ENCODE assay signal across 1 cellular context in the genomic region with DNA sequence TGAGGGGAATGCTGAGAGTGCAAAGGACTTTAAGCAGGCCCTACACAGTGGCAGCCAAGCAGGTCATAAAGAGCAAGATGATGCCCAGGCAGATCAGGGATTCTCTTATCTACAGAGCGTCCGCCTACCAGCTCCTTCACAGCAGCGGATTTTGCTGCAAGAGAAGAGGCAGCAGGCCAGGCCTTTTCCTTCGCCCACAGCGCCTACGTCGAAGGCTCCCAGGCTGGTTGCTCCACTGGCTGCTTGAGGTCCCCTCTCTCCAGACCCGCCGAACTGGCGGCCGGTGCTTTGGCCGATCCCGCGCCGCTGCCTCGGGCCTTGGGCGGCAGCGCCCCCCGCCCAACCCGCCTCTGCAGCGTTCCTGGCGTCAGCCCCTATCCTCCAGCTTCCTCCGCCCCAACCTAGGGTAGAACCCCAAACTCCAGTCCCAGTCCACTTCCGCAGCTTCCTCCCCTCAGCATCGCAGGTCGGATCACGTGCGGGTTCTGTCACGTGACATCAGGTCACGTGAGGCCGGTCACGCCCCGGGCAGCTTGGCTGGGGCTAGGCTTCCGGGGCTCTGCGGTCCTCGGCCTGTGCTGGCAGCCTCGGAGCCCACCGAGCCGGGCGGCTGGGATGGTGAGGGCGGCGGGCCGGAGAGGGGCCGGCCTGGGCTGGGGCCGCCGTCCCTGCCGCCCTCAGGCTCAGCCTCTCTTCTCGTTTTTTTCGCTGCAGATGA.
A peak's percentile ranks its signal among the peaks of the same experiment; 100 is the strongest.
TF ChIP-seq lines count a peak whose summit lies in the region.
"Not testable (repeated sequence)": the region's sequence is repeated elsewhere in the genome, so short reads cannot be mapped to it uniquely, and the experiment has no call there.

A gene with protein sequence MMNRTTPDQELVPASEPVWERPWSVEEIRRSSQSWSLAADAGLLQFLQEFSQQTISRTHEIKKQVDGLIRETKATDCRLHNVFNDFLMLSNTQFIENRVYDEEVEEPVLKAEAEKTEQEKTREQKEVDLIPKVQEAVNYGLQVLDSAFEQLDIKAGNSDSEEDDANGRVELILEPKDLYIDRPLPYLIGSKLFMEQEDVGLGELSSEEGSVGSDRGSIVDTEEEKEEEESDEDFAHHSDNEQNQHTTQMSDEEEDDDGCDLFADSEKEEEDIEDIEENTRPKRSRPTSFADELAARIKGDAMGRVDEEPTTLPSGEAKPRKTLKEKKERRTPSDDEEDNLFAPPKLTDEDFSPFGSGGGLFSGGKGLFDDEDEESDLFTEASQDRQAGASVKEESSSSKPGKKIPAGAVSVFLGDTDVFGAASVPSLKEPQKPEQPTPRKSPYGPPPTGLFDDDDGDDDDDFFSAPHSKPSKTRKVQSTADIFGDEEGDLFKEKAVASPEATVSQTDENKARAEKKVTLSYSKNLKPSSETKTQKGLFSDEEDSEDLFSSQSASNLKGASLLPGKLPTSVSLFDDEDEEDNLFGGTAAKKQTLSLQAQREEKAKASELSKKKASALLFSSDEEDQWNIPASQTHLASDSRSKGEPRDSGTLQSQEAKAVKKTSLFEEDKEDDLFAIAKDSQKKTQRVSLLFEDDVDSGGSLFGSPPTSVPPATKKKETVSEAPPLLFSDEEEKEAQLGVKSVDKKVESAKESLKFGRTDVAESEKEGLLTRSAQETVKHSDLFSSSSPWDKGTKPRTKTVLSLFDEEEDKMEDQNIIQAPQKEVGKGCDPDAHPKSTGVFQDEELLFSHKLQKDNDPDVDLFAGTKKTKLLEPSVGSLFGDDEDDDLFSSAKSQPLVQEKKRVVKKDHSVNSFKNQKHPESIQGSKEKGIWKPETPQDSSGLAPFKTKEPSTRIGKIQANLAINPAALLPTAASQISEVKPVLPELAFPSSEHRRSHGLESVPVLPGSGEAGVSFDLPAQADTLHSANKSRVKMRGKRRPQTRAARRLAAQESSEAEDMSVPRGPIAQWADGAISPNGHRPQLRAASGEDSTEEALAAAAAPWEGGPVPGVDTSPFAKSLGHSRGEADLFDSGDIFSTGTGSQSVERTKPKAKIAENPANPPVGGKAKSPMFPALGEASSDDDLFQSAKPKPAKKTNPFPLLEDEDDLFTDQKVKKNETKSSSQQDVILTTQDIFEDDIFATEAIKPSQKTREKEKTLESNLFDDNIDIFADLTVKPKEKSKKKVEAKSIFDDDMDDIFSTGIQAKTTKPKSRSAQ (N-terminal part only) (plus strand): TSS at position 564 of the 718 bp plus-strand sequence. CDS start 52 bp downstream, at position 616.

TF ChIP-seq in HepG2, 621 proteins besides CTCF, POLR2A, EP300 and RAD21 (continued from another document and continues in another):
- TF ChIP-seq, protein P1, sequence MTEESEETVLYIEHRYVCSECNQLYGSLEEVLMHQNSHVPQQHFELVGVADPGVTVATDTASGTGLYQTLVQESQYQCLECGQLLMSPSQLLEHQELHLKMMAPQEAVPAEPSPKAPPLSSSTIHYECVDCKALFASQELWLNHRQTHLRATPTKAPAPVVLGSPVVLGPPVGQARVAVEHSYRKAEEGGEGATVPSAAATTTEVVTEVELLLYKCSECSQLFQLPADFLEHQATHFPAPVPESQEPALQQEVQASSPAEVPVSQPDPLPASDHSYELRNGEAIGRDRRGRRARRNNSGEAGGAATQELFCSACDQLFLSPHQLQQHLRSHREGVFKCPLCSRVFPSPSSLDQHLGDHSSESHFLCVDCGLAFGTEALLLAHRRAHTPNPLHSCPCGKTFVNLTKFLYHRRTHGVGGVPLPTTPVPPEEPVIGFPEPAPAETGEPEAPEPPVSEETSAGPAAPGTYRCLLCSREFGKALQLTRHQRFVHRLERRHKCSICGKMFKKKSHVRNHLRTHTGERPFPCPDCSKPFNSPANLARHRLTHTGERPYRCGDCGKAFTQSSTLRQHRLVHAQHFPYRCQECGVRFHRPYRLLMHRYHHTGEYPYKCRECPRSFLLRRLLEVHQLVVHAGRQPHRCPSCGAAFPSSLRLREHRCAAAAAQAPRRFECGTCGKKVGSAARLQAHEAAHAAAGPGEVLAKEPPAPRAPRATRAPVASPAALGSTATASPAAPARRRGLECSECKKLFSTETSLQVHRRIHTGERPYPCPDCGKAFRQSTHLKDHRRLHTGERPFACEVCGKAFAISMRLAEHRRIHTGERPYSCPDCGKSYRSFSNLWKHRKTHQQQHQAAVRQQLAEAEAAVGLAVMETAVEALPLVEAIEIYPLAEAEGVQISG (CRISPR knock-in tag; IDR thresholded peaks at IDR 0.05) = peak; percentile 89
- TF ChIP-seq DR1 (CRISPR knock-in tag; IDR thresholded peaks at IDR 0.05) = peak; percentile 84; the same call in 1 of the 2 replicates
- TF ChIP-seq POGZ (CRISPR knock-in tag; IDR thresholded peaks at IDR 0.05) = peak; percentile 81
- TF ChIP-seq KLF9 (CRISPR knock-in tag; IDR thresholded peaks at IDR 0.05; ENCODE audit: low read depth) = peak; percentile 90; the same call in 1 of the 2 replicates
- TF ChIP-seq, protein P2, sequence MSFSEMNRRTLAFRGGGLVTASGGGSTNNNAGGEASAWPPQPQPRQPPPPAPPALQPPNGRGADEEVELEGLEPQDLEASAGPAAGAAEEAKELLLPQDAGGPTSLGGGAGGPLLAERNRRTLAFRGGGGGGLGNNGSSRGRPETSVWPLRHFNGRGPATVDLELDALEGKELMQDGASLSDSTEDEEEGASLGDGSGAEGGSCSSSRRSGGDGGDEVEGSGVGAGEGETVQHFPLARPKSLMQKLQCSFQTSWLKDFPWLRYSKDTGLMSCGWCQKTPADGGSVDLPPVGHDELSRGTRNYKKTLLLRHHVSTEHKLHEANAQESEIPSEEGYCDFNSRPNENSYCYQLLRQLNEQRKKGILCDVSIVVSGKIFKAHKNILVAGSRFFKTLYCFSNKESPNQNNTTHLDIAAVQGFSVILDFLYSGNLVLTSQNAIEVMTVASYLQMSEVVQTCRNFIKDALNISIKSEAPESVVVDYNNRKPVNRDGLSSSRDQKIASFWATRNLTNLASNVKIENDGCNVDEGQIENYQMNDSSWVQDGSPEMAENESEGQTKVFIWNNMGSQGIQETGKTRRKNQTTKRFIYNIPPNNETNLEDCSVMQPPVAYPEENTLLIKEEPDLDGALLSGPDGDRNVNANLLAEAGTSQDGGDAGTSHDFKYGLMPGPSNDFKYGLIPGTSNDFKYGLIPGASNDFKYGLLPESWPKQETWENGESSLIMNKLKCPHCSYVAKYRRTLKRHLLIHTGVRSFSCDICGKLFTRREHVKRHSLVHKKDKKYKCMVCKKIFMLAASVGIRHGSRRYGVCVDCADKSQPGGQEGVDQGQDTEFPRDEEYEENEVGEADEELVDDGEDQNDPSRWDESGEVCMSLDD (CRISPR knock-in tag; IDR thresholded peaks at IDR 0.05; ENCODE audit: borderline replicate concordance) = peak; percentile 78; the same call in 1 of the 2 replicates
- peak; percentile 95 for TF ChIP-seq ELF1 (CRISPR knock-in tag; IDR thresholded peaks at IDR 0.05)
- peak; percentile 74 for TF ChIP-seq ZNF710 (CRISPR knock-in tag; IDR thresholded peaks at IDR 0.05; ENCODE audit: borderline replicate concordance)
- 0 out of 2 replicates have a peak, but pooled peaks have one; percentile 34 for TF ChIP-seq ZKSCAN8 (CRISPR knock-in tag; IDR thresholded peaks at IDR 0.05; ENCODE audit: borderline replicate concordance)
- TF ChIP-seq, protein P3, sequence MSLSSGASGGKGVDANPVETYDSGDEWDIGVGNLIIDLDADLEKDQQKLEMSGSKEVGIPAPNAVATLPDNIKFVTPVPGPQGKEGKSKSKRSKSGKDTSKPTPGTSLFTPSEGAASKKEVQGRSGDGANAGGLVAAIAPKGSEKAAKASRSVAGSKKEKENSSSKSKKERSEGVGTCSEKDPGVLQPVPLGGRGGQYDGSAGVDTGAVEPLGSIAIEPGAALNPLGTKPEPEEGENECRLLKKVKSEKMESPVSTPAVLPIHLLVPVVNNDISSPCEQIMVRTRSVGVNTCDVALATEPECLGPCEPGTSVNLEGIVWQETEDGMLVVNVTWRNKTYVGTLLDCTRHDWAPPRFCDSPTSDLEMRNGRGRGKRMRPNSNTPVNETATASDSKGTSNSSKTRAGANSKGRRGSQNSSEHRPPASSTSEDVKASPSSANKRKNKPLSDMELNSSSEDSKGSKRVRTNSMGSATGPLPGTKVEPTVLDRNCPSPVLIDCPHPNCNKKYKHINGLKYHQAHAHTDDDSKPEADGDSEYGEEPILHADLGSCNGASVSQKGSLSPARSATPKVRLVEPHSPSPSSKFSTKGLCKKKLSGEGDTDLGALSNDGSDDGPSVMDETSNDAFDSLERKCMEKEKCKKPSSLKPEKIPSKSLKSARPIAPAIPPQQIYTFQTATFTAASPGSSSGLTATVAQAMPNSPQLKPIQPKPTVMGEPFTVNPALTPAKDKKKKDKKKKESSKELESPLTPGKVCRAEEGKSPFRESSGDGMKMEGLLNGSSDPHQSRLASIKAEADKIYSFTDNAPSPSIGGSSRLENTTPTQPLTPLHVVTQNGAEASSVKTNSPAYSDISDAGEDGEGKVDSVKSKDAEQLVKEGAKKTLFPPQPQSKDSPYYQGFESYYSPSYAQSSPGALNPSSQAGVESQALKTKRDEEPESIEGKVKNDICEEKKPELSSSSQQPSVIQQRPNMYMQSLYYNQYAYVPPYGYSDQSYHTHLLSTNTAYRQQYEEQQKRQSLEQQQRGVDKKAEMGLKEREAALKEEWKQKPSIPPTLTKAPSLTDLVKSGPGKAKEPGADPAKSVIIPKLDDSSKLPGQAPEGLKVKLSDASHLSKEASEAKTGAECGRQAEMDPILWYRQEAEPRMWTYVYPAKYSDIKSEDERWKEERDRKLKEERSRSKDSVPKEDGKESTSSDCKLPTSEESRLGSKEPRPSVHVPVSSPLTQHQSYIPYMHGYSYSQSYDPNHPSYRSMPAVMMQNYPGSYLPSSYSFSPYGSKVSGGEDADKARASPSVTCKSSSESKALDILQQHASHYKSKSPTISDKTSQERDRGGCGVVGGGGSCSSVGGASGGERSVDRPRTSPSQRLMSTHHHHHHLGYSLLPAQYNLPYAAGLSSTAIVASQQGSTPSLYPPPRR (CRISPR knock-in tag; IDR thresholded peaks at IDR 0.05; ENCODE audit: borderline replicate concordance) = peak; percentile 66; the same call in 1 of the 2 replicates
- peak; percentile 94 for TF ChIP-seq MXD3 (CRISPR knock-in tag; IDR thresholded peaks at IDR 0.05)
- TF ChIP-seq, protein P4, sequence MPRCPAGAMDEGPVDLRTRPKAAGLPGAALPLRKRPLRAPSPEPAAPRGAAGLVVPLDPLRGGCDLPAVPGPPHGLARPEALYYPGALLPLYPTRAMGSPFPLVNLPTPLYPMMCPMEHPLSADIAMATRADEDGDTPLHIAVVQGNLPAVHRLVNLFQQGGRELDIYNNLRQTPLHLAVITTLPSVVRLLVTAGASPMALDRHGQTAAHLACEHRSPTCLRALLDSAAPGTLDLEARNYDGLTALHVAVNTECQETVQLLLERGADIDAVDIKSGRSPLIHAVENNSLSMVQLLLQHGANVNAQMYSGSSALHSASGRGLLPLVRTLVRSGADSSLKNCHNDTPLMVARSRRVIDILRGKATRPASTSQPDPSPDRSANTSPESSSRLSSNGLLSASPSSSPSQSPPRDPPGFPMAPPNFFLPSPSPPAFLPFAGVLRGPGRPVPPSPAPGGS (CRISPR knock-in tag; IDR thresholded peaks at IDR 0.05) = peak; percentile 82; the same call in 1 of the 2 replicates
- TF ChIP-seq ZNF639 (CRISPR knock-in tag; conservative IDR thresholded peaks at IDR 0.05) = peak; percentile 83
- peak; percentile 77; the same call in 1 of the 2 replicates for TF ChIP-seq ZNF543 (CRISPR knock-in tag; IDR thresholded peaks at IDR 0.05)
- 0 out of 2 replicates have a peak, but pooled peaks have one; percentile 35 for TF ChIP-seq ISL2 (CRISPR knock-in tag; IDR thresholded peaks at IDR 0.05)
- TF ChIP-seq, protein P5, sequence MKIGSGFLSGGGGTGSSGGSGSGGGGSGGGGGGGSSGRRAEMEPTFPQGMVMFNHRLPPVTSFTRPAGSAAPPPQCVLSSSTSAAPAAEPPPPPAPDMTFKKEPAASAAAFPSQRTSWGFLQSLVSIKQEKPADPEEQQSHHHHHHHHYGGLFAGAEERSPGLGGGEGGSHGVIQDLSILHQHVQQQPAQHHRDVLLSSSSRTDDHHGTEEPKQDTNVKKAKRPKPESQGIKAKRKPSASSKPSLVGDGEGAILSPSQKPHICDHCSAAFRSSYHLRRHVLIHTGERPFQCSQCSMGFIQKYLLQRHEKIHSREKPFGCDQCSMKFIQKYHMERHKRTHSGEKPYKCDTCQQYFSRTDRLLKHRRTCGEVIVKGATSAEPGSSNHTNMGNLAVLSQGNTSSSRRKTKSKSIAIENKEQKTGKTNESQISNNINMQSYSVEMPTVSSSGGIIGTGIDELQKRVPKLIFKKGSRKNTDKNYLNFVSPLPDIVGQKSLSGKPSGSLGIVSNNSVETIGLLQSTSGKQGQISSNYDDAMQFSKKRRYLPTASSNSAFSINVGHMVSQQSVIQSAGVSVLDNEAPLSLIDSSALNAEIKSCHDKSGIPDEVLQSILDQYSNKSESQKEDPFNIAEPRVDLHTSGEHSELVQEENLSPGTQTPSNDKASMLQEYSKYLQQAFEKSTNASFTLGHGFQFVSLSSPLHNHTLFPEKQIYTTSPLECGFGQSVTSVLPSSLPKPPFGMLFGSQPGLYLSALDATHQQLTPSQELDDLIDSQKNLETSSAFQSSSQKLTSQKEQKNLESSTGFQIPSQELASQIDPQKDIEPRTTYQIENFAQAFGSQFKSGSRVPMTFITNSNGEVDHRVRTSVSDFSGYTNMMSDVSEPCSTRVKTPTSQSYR (CRISPR knock-in tag; IDR thresholded peaks at IDR 0.05; ENCODE audit: borderline replicate concordance) = peak; percentile 52; the same call in 1 of the 2 replicates
- TF ChIP-seq HOXA5 (CRISPR knock-in tag; IDR thresholded peaks at IDR 0.05) = peak; percentile 59
- peak; percentile 73; the same call in 1 of the 2 replicates for TF ChIP-seq GPN1 (CRISPR knock-in tag; IDR thresholded peaks at IDR 0.05; ENCODE audit: borderline replicate concordance)
- not testable (repeated sequence) for TF ChIP-seq ATF7 (IDR thresholded peaks at IDR 0.05)
- TF ChIP-seq ATF7 (CRISPR knock-in tag; IDR thresholded peaks at IDR 0.05) = 0 out of 2 replicates have a peak, but pooled peaks have one; percentile 52
- peak; percentile 37; the same call in 1 of the 2 replicates for TF ChIP-seq NKX3-1 (CRISPR knock-in tag; IDR thresholded peaks at IDR 0.05)
- TF ChIP-seq ELF3 (CRISPR knock-in tag; IDR thresholded peaks at IDR 0.05) = peak; percentile 87
